Comparison of ENCODE assay signal across 31 cellular contexts in the genomic region with DNA sequence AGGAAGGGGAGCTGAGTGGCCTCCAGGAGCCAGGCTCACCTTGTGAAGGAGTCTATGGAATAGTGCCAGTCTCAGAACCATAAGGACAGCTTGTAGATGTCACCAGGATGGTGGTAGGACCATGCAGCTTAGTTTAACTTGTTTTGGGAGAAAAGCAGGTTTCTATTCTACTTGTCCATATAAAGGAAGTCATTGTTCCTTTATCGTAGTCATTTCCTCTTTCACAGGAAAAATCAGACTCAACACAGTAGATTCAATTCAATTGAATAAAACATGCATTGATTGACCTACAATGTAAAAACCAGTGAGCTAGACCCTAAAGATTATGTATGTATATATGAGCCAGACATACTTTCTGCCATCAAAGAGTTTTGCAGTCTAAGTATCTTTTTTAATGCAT. TPM values are rescaled to one million over a fixed set of nuclear protein-coding genes. Genes with fewer than 3 reads are reported as not detected.
"Had no signal": no experiment of that assay in that cellular context is flagged by ENCODE, and none has a peak within 500 bp of the region (broad histone marks: within the 10 kb centered on the region; RNA-seq: fewer than 3 reads in every experiment).

No MANE protein-coding gene starts in this region.

- H3K9me3 ChIP-seq: MG63, SJCRH30, SK-N-SH had no signal

- ATAC-seq: activated naive CD4-positive, alpha-beta T cell treated with anti-CD3 and anti-CD28 coated beads, Interleukin-2, amount 50 U/mL, for 72 hours; activated T-cell treated with anti-CD3 and anti-CD28 coated beads, Interleukin-2, amount 50 U/mL, for 4 hours had no signal

- H3K4me1 Mint-ChIP-seq: activated B cell treated with CpG ODN at 0.5 μM for 24 hours had no signal

- H3K4me3 Mint-ChIP-seq: activated B cell treated with CpG ODN at 0.5 μM for 24 hours; activated CD4-positive, alpha-beta memory T cell treated with anti-CD3 and anti-CD28 coated beads for 36 hours; activated naive CD4-positive, alpha-beta T cell treated with anti-CD3 and anti-CD28 coated beads for 36 hours; activated T-cell treated with anti-CD3 and anti-CD28 coated beads, Interleukin-2, amount 50 U/mL, for 4 hours; activated T-helper 1 cell treated with anti-CD3 and anti-CD28 coated beads, Interleukin-12 subunit alpha, Interleukin-12 subunit beta, Interleukin-2, Interleukin-4 antibody, amounts not matched to agents 30 ng/mL and 10 ng/mL and 1 ng/mL, durations not matched to agents 14 hours and 24 hours and 36 hours; brain; T-helper 1 cell treated with Interleukin-12 subunit alpha and Interleukin-12 subunit beta and Interleukin-4 antibody, amounts not matched to agents 30 μg/mL and 1 μg/mL, for 36 hours; T-helper 2 cell treated with Interferon-gamma antibody and Interleukin-4, amounts not matched to agents 5 μg/mL and 100 μg/mL, for 36 hours had no signal

- DNase-seq: activated B cell treated with CpG ODN at 0.5 μM for 24 hours; activated CD4-positive, alpha-beta memory T cell treated with anti-CD3 and anti-CD28 coated beads for 36 hours; activated CD4-positive, alpha-beta T cell treated with anti-CD3 and anti-CD28 coated beads for 4 hours; activated CD4-positive, alpha-beta T cell treated with anti-CD3 and anti-CD28 coated beads, Interleukin-2, amount 50 U/mL, for 1 hour; activated CD4-positive, CD25-positive, alpha-beta regulatory T cell treated with anti-CD3 and anti-CD28 coated beads, Interleukin-2, amount 50 U/mL, for 72 hours; activated CD8-positive, alpha-beta memory T cell treated with anti-CD3 and anti-CD28 coated beads, Interleukin-2, amount 50 U/mL, for 4 hours; activated gamma-delta T cell treated with Interleukin-2 at 50 U/mL for 16 hours; activated naive CD4-positive, alpha-beta T cell treated with anti-CD3 and anti-CD28 coated beads for 36 hours; activated T-cell treated with anti-CD3 and anti-CD28 coated beads for 4 hours; activated T-cell treated with anti-CD3 and anti-CD28 coated beads, Interleukin-2, amount 50 U/mL, for 4 hours; anterior cingulate cortex; central memory CD4-positive, alpha-beta T cell; Kasumi-1; KG1; MG63; NCI-H1105; NCI-H1417 treated with DMSO at 0.1 percent for 48 hours; NCI-H187 treated with DMSO at 0.1 percent for 48 hours; NCI-H2081; NCI-H226; NCI-H446 treated with DMSO at 0.1 percent for 48 hours; NCI-H524; SHP77; SJCRH30; SK-N-SH had no signal

- H3K36me3 ChIP-seq: MG63 had no signal

- H3K9ac ChIP-seq: SK-N-SH had no signal

- H3K27ac ChIP-seq: SJCRH30 had no signal

- H3K4me2 ChIP-seq: SK-N-SH had no signal

- H3K27me3 ChIP-seq: SJCRH30 had no signal

- H3K9me3 Mint-ChIP-seq: activated B cell treated with CpG ODN at 0.5 μM for 24 hours; activated CD4-positive, alpha-beta memory T cell treated with anti-CD3 and anti-CD28 coated beads for 36 hours; activated naive CD4-positive, alpha-beta T cell treated with anti-CD3 and anti-CD28 coated beads for 36 hours; activated naive CD4-positive, alpha-beta T cell treated with anti-CD3 and anti-CD28 coated beads, Interleukin-2, amount 50 U/mL, for 72 hours; activated T-cell treated with anti-CD3 and anti-CD28 coated beads, Interleukin-2, amount 50 U/mL, for 4 hours; activated T-helper 1 cell treated with anti-CD3 and anti-CD28 coated beads, Interleukin-12 subunit alpha, Interleukin-12 subunit beta, Interleukin-2, Interleukin-4 antibody, amounts not matched to agents 30 ng/mL and 10 ng/mL and 1 ng/mL, durations not matched to agents 14 hours and 24 hours and 36 hours; T-helper 1 cell treated with Interleukin-12 subunit alpha and Interleukin-12 subunit beta and Interleukin-4 antibody, amounts not matched to agents 30 μg/mL and 1 μg/mL, for 36 hours; T-helper 2 cell treated with Interferon-gamma antibody and Interleukin-4, amounts not matched to agents 5 μg/mL and 100 μg/mL, for 36 hours had no signal

- H3K4me3 ChIP-seq: MG63, SJCRH30 had no signal

- H3K9me2 ChIP-seq: SK-N-SH had no signal

- H3K36me3 Mint-ChIP-seq: activated CD4-positive, alpha-beta memory T cell treated with anti-CD3 and anti-CD28 coated beads for 36 hours; activated naive CD4-positive, alpha-beta T cell treated with anti-CD3 and anti-CD28 coated beads, Interleukin-2, amount 50 U/mL, for 72 hours had no signal

- H3K27me3 Mint-ChIP-seq: brain had no signal

- H3K4me1 ChIP-seq: SJCRH30 had no signal

- H3K27ac Mint-ChIP-seq: activated B cell treated with CpG ODN at 0.5 μM for 24 hours; activated CD4-positive, alpha-beta memory T cell treated with anti-CD3 and anti-CD28 coated beads for 36 hours; activated naive CD4-positive, alpha-beta T cell treated with anti-CD3 and anti-CD28 coated beads for 36 hours; activated naive CD4-positive, alpha-beta T cell treated with anti-CD3 and anti-CD28 coated beads, Interleukin-2, amount 50 U/mL, for 72 hours; activated T-helper 1 cell treated with anti-CD3 and anti-CD28 coated beads, Interleukin-12 subunit alpha, Interleukin-12 subunit beta, Interleukin-2, Interleukin-4 antibody, amounts not matched to agents 30 ng/mL and 10 ng/mL and 1 ng/mL, durations not matched to agents 14 hours and 24 hours and 36 hours; T-helper 1 cell treated with Interleukin-12 subunit alpha and Interleukin-12 subunit beta and Interleukin-4 antibody, amounts not matched to agents 30 μg/mL and 1 μg/mL, for 36 hours; T-helper 2 cell treated with Interferon-gamma antibody and Interleukin-4, amounts not matched to agents 5 μg/mL and 100 μg/mL, for 36 hours had no signal

RNA-seq across cellular contexts. Expression of a gene that starts 53.3 kb away (rescaled TPM):
- total RNA-seq: activated B cell treated with CpG ODN at 0.5 μM for 24 hours; activated CD4-positive, alpha-beta memory T cell treated with anti-CD3 and anti-CD28 coated beads for 36 hours; activated naive CD4-positive, alpha-beta T cell treated with anti-CD3 and anti-CD28 coated beads for 36 hours; activated T-cell treated with anti-CD3 and anti-CD28 coated beads, Interleukin-2, amount 50 U/mL, for 4 hours; activated T-helper 1 cell treated with anti-CD3 and anti-CD28 coated beads, Interleukin-12 subunit alpha, Interleukin-12 subunit beta, Interleukin-2, Interleukin-4 antibody, amounts not matched to agents 30 ng/mL and 10 ng/mL and 1 ng/mL, durations not matched to agents 14 hours and 24 hours and 36 hours; OCI-LY7 had no signal
